Comparison of ENCODE assay signal across 8 cellular contexts in the genomic region with DNA sequence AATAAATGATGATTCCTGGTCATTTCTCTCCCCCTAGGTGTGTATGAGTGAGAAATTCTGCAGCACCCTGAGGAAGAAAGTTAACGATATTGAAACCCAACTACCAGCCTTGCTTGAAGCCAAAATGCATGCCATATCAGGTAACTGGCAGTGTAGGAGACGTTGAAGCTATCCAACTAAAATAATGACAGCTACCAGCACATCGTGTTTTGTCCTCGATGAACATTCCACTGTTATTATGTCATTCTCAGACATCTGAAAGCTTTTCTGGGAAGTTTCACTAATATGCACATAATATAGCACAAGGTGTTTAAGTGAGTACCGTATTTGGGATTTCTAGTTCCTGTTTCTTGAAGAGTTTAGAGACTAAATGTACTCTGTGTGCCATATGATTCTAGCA.
A peak's percentile ranks its signal among the peaks of the same experiment; 100 is the strongest.
DNase-seq lines count a peak whose midpoint lies in the region; ATAC-seq, FAIRE-seq and TF ChIP-seq lines count a peak whose summit lies in the region.
"Had no signal": no experiment of that assay in that cellular context is flagged by ENCODE, and none has a peak within 500 bp of the region (broad histone marks: within the 10 kb centered on the region; RNA-seq: fewer than 3 reads in every experiment).

No MANE protein-coding gene starts in this region.

- no peak for TF ChIP-seq CTCF in Caco-2 (IDR thresholded peaks at IDR 0.05; ENCODE audit: insufficient read depth in 1 of 2, low read depth in 1 of 2, low read length in 1 of 2, severe bottlenecking in 1 of 2, unreplicated experiment in 1 of 2)
- TF ChIP-seq CTCF in lower leg skin (IDR thresholded peaks at IDR 0.05): no peak

- H3K9me3 ChIP-seq in Caco-2: 0 out of 2 replicates have a peak, but pooled peaks cover 2% of the 10 kb centered on the region

- FAIRE-seq in HTR-8/SVneo (lab: Jason Lieb, UNC): peak; percentile 74

- no peaks in the 10 kb centered on the region for H3K27me3 Mint-ChIP-seq in Caco-2 (ENCODE audit: insufficient read depth, unreplicated experiment)
- no peaks in the 10 kb centered on the region for H3K27me3 Mint-ChIP-seq in dendritic cell treated with granulocyte-macrophage colony-stimulating factor and Interleukin-4, amounts not matched to agents 40 ng/mL and 50 ng/mL, for 4 days

- POLR2A ChIA-PET in Caco-2 (lab: Charles Lee): no interaction called here

- peak overlapping the region; percentile 85 for H3K27ac Mint-ChIP-seq in Caco-2 (ENCODE audit: unreplicated experiment)
- peak overlapping the region; percentile 72 for H3K27ac Mint-ChIP-seq in dendritic cell treated with granulocyte-macrophage colony-stimulating factor and Interleukin-4, amounts not matched to agents 40 ng/mL and 50 ng/mL, for 4 days

- 38 to 42% methylated on average over 5 of the region's 5 CpGs for WGBS in lower leg skin, 2 donors

- TF ChIP-seq POLR2A in lower leg skin (IDR thresholded peaks at IDR 0.05): no peak

- H3K4me3 ChIP-seq in Caco-2 (ENCODE audit: low read depth, low read length) (no peak overlapping the region), lower leg skin (ENCODE audit: low read depth, poor library complexity, severe bottlenecking) (no peak overlapping the region)

- H3K4me1 Mint-ChIP-seq in Caco-2 (ENCODE audit: low read depth, unreplicated experiment): peaks cover 7% of the 10 kb centered on the region
- H3K4me1 Mint-ChIP-seq in dendritic cell treated with granulocyte-macrophage colony-stimulating factor and Interleukin-4, amounts not matched to agents 40 ng/mL and 50 ng/mL, for 4 days (ENCODE audit: low read depth): peaks cover 37% of the 10 kb centered on the region

- H3K27me3 ChIP-seq in Caco-2 (replicated peaks; ENCODE audit: control insufficient read depth, insufficient read depth, low read length): no peaks in the 10 kb centered on the region

- BruUV-seq in Caco-2 (replicated peaks; lab: Mats Ljungman, UMichigan): no TSS peak

- DNase-seq in Caco-2 (no peak), HTR-8/SVneo (ENCODE audit: insufficient read length, low spot score) (peak; percentile 64), myocyte (ENCODE audit: low read depth) (peak; percentile 35), lower leg skin (ENCODE audit: low spot score in 2 of 2) (no peak), SW480 (ENCODE audit: low spot score) (no peak)
- DNase-seq: NCI-H510A had no signal

- H3K4me1 ChIP-seq in Caco-2: no peaks in the 10 kb centered on the region

- no peaks in the 10 kb centered on the region for H3K36me3 ChIP-seq in Caco-2 (ENCODE audit: control insufficient read depth, insufficient read depth, low read length)

- intact Hi-C loops in Caco-2 (cut with micrococcal nuclease; ENCODE audit: unreplicated experiment) (no loop called here), lower leg skin (cut with DNase I; ENCODE audit: low total_unique reads) (no loop called here)
- intact Hi-C loops in dendritic cell treated with granulocyte-macrophage colony-stimulating factor and Interleukin-4, amounts not matched to agents 40 ng/mL and 50 ng/mL, for 4 days (cut with micrococcal nuclease): no loop called here

- peaks cover 27% of the 10 kb centered on the region for H3K36me3 Mint-ChIP-seq in Caco-2 (ENCODE audit: insufficient read depth, unreplicated experiment)
- H3K36me3 Mint-ChIP-seq in dendritic cell treated with granulocyte-macrophage colony-stimulating factor and Interleukin-4, amounts not matched to agents 40 ng/mL and 50 ng/mL, for 4 days (ENCODE audit: low read depth): peaks cover 44% of the 10 kb centered on the region

- H3K4me3 Mint-ChIP-seq in Caco-2 (ENCODE audit: unreplicated experiment): peak overlapping the region; percentile 64
- H3K4me3 Mint-ChIP-seq in dendritic cell treated with granulocyte-macrophage colony-stimulating factor and Interleukin-4, amounts not matched to agents 40 ng/mL and 50 ng/mL, for 4 days: no peak overlapping the region

- ATAC-seq in HG03095 (IDR thresholded peaks at IDR 0.05; ENCODE audit: unreplicated experiment): no peak

- CTCF ChIA-PET in Caco-2 (lab: Charles Lee): no interaction called here

- H3K9me3 Mint-ChIP-seq in Caco-2 (ENCODE audit: unreplicated experiment): peaks cover 14% of the 10 kb centered on the region
- peaks cover 9% of the 10 kb centered on the region for H3K9me3 Mint-ChIP-seq in dendritic cell treated with granulocyte-macrophage colony-stimulating factor and Interleukin-4, amounts not matched to agents 40 ng/mL and 50 ng/mL, for 4 days

Comparison
In these comparisons a context has a peak if more than half of its experiments do, and no peak if none do; other contexts are left out.
1. DNase-seq: peak in HTR-8/SVneo (single experiment) and myocyte (single experiment); none in Caco-2 (0 of 2), lower leg skin (0 of 2) and SW480 (single experiment).